1 cellular context compared by ENCODE assay signal in the genomic region with DNA sequence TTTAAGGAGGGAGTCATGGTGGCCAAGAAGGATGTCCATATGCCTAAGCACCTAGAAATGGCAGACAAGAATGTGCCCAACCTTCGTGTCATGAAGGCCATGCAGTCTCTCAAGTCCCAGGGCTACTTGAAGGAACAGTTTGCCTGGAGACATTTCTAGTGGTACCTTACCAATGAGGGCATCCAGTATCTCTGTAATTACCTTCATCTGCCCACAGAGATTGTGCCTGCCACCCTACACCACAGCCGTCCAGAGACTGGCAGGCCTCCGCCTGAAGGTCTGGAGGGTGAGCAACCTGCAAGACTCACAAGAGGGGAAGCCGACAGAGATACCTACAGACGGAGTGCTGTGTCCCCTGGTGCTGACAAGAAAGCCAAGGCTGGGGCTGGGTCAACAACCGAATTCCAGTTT.
A peak's percentile ranks its signal among the peaks of the same experiment; 100 is the strongest.
TF ChIP-seq lines count a peak whose summit lies in the region.

No MANE protein-coding gene starts in this region.

TF ChIP-seq in K562, 482 proteins besides CTCF, POLR2A, EP300 and RAD21 (continued from another document):
- TF ChIP-seq, protein P1, sequence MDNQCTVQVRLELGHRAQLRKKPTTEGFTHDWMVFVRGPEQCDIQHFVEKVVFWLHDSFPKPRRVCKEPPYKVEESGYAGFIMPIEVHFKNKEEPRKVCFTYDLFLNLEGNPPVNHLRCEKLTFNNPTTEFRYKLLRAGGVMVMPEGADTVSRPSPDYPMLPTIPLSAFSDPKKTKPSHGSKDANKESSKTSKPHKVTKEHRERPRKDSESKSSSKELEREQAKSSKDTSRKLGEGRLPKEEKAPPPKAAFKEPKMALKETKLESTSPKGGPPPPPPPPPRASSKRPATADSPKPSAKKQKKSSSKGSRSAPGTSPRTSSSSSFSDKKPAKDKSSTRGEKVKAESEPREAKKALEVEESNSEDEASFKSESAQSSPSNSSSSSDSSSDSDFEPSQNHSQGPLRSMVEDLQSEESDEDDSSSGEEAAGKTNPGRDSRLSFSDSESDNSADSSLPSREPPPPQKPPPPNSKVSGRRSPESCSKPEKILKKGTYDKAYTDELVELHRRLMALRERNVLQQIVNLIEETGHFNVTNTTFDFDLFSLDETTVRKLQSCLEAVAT (IDR thresholded peaks at IDR 0.05), result peak in 1 of 2 experiments; percentile 88; a peak in 2 of 4 replicates
- TF ChIP-seq U2AF1 (optimal IDR thresholded peaks at IDR 0.05; ENCODE audit: low read depth, low read length) (no peak), WHSC1 (IDR thresholded peaks at IDR 0.05; ENCODE audit: low read length) (peak; percentile 32), POLR2AphosphoS5 (IDR thresholded peaks at IDR 0.05; ENCODE audit: control insufficient read depth, insufficient read depth, low read depth, low read length) (peak; percentile 74), ZC3H4 (CRISPR knock-in tag; IDR thresholded peaks at IDR 0.05; ENCODE audit: borderline replicate concordance) (peak; percentile 29; the same call in 1 of the 2 replicates), NRF1 (conservative IDR thresholded peaks at IDR 0.05 in 1 of 2, IDR thresholded peaks at IDR 0.05 in 1 of 2) (0 out of 4 replicates have a peak, but pooled peaks of 1 of the 2 experiments have one; percentile 8), FOXP1 (CRISPR knock-in tag; IDR thresholded peaks at IDR 0.05) (peak; percentile 42; the same call in 1 of the 2 replicates), ZNF79 (CRISPR knock-in tag; IDR thresholded peaks at IDR 0.05; ENCODE audit: low read depth) (no peak), NR4A1 (CRISPR knock-in tag; IDR thresholded peaks at IDR 0.05) (no peak), NR4A1 (tag; IDR thresholded peaks at IDR 0.05) (peak; percentile 74; the same call in 1 of the 2 replicates), CREB1 (IDR thresholded peaks at IDR 0.05) (peak; percentile 13; the same call in 1 of the 2 replicates), CREB1 (CRISPR knock-in tag; IDR thresholded peaks at IDR 0.05) (0 out of 2 replicates have a peak, but pooled peaks have one; percentile 22), FOXA3 (CRISPR knock-in tag; conservative IDR thresholded peaks at IDR 0.05 in 1 of 2, IDR thresholded peaks at IDR 0.05 in 1 of 2) (peak in 1 of 2 experiments; percentile 54; a peak in 1 of 4 replicates), STAT5A (IDR thresholded peaks at IDR 0.05; ENCODE audit: borderline replicate concordance, low read length) (no peak)
- TF ChIP-seq, protein P2, sequence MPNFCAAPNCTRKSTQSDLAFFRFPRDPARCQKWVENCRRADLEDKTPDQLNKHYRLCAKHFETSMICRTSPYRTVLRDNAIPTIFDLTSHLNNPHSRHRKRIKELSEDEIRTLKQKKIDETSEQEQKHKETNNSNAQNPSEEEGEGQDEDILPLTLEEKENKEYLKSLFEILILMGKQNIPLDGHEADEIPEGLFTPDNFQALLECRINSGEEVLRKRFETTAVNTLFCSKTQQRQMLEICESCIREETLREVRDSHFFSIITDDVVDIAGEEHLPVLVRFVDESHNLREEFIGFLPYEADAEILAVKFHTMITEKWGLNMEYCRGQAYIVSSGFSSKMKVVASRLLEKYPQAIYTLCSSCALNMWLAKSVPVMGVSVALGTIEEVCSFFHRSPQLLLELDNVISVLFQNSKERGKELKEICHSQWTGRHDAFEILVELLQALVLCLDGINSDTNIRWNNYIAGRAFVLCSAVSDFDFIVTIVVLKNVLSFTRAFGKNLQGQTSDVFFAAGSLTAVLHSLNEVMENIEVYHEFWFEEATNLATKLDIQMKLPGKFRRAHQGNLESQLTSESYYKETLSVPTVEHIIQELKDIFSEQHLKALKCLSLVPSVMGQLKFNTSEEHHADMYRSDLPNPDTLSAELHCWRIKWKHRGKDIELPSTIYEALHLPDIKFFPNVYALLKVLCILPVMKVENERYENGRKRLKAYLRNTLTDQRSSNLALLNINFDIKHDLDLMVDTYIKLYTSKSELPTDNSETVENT (CRISPR knock-in tag; IDR thresholded peaks at IDR 0.05), result peak; percentile 81; the same call in 1 of the 2 replicates
- TF ChIP-seq, protein P3, sequence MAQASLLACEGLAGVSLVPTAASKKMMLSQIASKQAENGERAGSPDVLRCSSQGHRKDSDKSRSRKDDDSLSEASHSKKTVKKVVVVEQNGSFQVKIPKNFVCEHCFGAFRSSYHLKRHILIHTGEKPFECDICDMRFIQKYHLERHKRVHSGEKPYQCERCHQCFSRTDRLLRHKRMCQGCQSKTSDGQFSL (CRISPR knock-in tag; IDR thresholded peaks at IDR 0.05), result no peak
- TF ChIP-seq, protein P3 (tag; IDR thresholded peaks at IDR 0.05), result peak in 1 of 2 experiments; percentile 47; a peak in 1 of 4 replicates
- TF ChIP-seq, protein P4, sequence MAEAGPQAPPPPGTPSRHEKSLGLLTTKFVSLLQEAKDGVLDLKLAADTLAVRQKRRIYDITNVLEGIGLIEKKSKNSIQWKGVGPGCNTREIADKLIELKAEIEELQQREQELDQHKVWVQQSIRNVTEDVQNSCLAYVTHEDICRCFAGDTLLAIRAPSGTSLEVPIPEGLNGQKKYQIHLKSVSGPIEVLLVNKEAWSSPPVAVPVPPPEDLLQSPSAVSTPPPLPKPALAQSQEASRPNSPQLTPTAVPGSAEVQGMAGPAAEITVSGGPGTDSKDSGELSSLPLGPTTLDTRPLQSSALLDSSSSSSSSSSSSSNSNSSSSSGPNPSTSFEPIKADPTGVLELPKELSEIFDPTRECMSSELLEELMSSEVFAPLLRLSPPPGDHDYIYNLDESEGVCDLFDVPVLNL (CRISPR knock-in tag; IDR thresholded peaks at IDR 0.05; ENCODE audit: low read depth), result no peak
